In genomic region chr5:158874343-158874742, GRCh38 we compare ENCODE assay signal across 15 cellular contexts.
A peak's percentile ranks its signal among the peaks of the same experiment; 100 is the strongest.
DNase-seq lines count a peak whose midpoint lies in the region; ATAC-seq, FAIRE-seq and TF ChIP-seq lines count a peak whose summit lies in the region.
"Had no signal": no experiment of that assay in that cellular context is flagged by ENCODE, and none has a peak within 500 bp of the region (broad histone marks: within the 10 kb centered on the region; RNA-seq: fewer than 3 reads in every experiment).

No MANE protein-coding gene starts in this region.

- H3K27me3 Mint-ChIP-seq in CD4-positive, alpha-beta T cell, result no peaks in the 10 kb centered on the region
- no peaks in the 10 kb centered on the region for H3K27me3 Mint-ChIP-seq in memory B cell

- no peak overlapping the region for H3K4me3 ChIP-seq in breast epithelium
- no peak overlapping the region for H3K4me3 ChIP-seq in smooth muscle cell
- H3K4me3 ChIP-seq: thyroid gland had no signal

- intact Hi-C loops in CD4-positive, alpha-beta T cell (cut with DNase I, micrococcal nuclease), result no loop called here
- intact Hi-C loops in breast epithelium (cut with DNase I; ENCODE audit: low total_unique reads), result no loop called here

- H4K20me1 ChIP-seq in smooth muscle cell (ENCODE audit: low read depth), result no peaks in the 10 kb centered on the region

- CTCF ChIA-PET in CD4-positive, alpha-beta T cell (lab: Charles Lee), result no interaction called here

- POLR2A ChIA-PET in CD4-positive, alpha-beta T cell (lab: Charles Lee), result interaction anchor here (1.5 kb wide), 1 partner anchor 246 kb away, joined by 4 read pairs; no protein-coding TSS in a partner anchor

- no peaks in the 10 kb centered on the region for H3K79me2 ChIP-seq in smooth muscle cell (ENCODE audit: low read depth)

- H3K36me3 Mint-ChIP-seq in CD4-positive, alpha-beta T cell (ENCODE audit: low read depth), result no peaks in the 10 kb centered on the region
- peaks cover 6% of the 10 kb centered on the region for H3K36me3 Mint-ChIP-seq in memory B cell

- H3K27ac Mint-ChIP-seq in CD4-positive, alpha-beta T cell, result peak overlapping the region; percentile 4
- H3K27ac Mint-ChIP-seq in memory B cell, result peak overlapping the region; percentile 96
- H3K27ac Mint-ChIP-seq: activated T-helper 2 cell treated with anti-CD3 and anti-CD28 coated beads, Interferon-gamma antibody, Interleukin-2, Interleukin-4, amounts not matched to agents 10 μg/mL and 5 μg/mL and 100 μg/mL, durations not matched to agents 14 hours and 24 hours and 36 hours; dendritic cell treated with granulocyte-macrophage colony-stimulating factor and Interleukin-4, amounts not matched to agents 40 ng/mL and 50 ng/mL, for 4 days had no signal

- no peaks in the 10 kb centered on the region for H3K9me3 ChIP-seq in CD4-positive, alpha-beta T cell (ENCODE audit: control insufficient read depth, low read length)
- H3K9me3 ChIP-seq in breast epithelium, result no peaks in the 10 kb centered on the region
- H3K9me3 ChIP-seq in smooth muscle cell (replicated peaks; ENCODE audit: low read depth), result no peaks in the 10 kb centered on the region
- H3K9me3 ChIP-seq: esophagus muscularis mucosa, thyroid gland had no signal

- no peak for DNase-seq in CD4-positive, alpha-beta T cell
- DNase-seq in GM12892 (ENCODE audit: insufficient read length) (no peak), memory B cell (ENCODE audit: low spot score in 2 of 2) (no peak), breast epithelium (ENCODE audit: low spot score in 2 of 2) (no peak), NCI-H1436 (lab: John Stamatoyannopoulos, UW) (no peak), smooth muscle cell (lab: John Stamatoyannopoulos, UW; ENCODE audit: unreplicated experiment) (no peak)
- DNase-seq: hippocampal formation, left colon, MM.1S, NCI-H2029, thyroid gland had no signal

- no peaks in the 10 kb centered on the region for H3F3A ChIP-seq in smooth muscle cell (ENCODE audit: low read depth)

- no peak overlapping the region for H3K9ac ChIP-seq in smooth muscle cell (ENCODE audit: low read depth)

- no peaks in the 10 kb centered on the region for H3K9me3 Mint-ChIP-seq in CD4-positive, alpha-beta T cell
- no peaks in the 10 kb centered on the region for H3K9me3 Mint-ChIP-seq in memory B cell
- H3K9me3 Mint-ChIP-seq: activated T-helper 2 cell treated with anti-CD3 and anti-CD28 coated beads, Interferon-gamma antibody, Interleukin-2, Interleukin-4, amounts not matched to agents 10 μg/mL and 5 μg/mL and 100 μg/mL, durations not matched to agents 14 hours and 24 hours and 36 hours; dendritic cell treated with granulocyte-macrophage colony-stimulating factor and Interleukin-4, amounts not matched to agents 40 ng/mL and 50 ng/mL, for 4 days had no signal

- H3K36me3 ChIP-seq in breast epithelium (no peaks in the 10 kb centered on the region), smooth muscle cell (ENCODE audit: low read depth) (no peaks in the 10 kb centered on the region)
- H3K36me3 ChIP-seq: esophagus muscularis mucosa, thyroid gland had no signal

- H3K4me3 Mint-ChIP-seq in CD4-positive, alpha-beta T cell, result no peak overlapping the region
- H3K4me3 Mint-ChIP-seq in memory B cell, result peak overlapping the region; percentile 48
- H3K4me3 Mint-ChIP-seq: dendritic cell treated with granulocyte-macrophage colony-stimulating factor and Interleukin-4, amounts not matched to agents 40 ng/mL and 50 ng/mL, for 4 days had no signal

- WGBS in smooth muscle cell (ENCODE audit: low lambda C conversion rate), result 95% methylated on average over 5 of the region's 5 CpGs

- no peaks in the 10 kb centered on the region for H3K27me3 ChIP-seq in CD4-positive, alpha-beta T cell (ENCODE audit: control insufficient read depth, insufficient read depth, low read length)
- H3K27me3 ChIP-seq in breast epithelium (no peaks in the 10 kb centered on the region), smooth muscle cell (ENCODE audit: low read depth) (peaks cover 10% of the 10 kb centered on the region)
- H3K27me3 ChIP-seq: thyroid gland had no signal

- no peak for ATAC-seq in CD4-positive, alpha-beta T cell (ENCODE audit: poor library complexity)
- ATAC-seq in HG03432 (IDR thresholded peaks at IDR 0.05; ENCODE audit: unreplicated experiment) (peak; percentile 44), memory B cell (ENCODE audit: low read depth) (no peak)
- ATAC-seq: left colon had no signal

- TF ChIP-seq CTCF in CD4-positive, alpha-beta T cell (IDR thresholded peaks at IDR 0.05), result no peak
- TF ChIP-seq CTCF in breast epithelium (IDR thresholded peaks at IDR 0.05), result no peak
- TF ChIP-seq CTCF in smooth muscle cell (IDR thresholded peaks at IDR 0.05; ENCODE audit: borderline replicate concordance, insufficient read depth, poor library complexity, severe bottlenecking), result no peak

- FAIRE-seq in GM12892 (lab: Jason Lieb, UNC), result peak; percentile 85

- H3K4me1 ChIP-seq in breast epithelium (no peaks in the 10 kb centered on the region), smooth muscle cell (ENCODE audit: low read depth) (peaks cover 3% of the 10 kb centered on the region)

- TF ChIP-seq POLR2A in GM12892 (IDR thresholded peaks at IDR 0.05; ENCODE audit: low read depth, low read length) (no peak), breast epithelium (IDR thresholded peaks at IDR 0.05) (no peak)

- H3K4me2 ChIP-seq in smooth muscle cell, result no peak overlapping the region

- H3K27ac ChIP-seq in CD4-positive, alpha-beta T cell (ENCODE audit: low read depth, low read length), result no peak overlapping the region
- H3K27ac ChIP-seq in breast epithelium (no peak overlapping the region), smooth muscle cell (ENCODE audit: low read depth) (no peak overlapping the region)

- no peak overlapping the region for H2AFZ ChIP-seq in smooth muscle cell (ENCODE audit: low read depth)

- peaks cover 29% of the 10 kb centered on the region for H3K4me1 Mint-ChIP-seq in CD4-positive, alpha-beta T cell (ENCODE audit: low read depth)
- H3K4me1 Mint-ChIP-seq in memory B cell, result peaks cover 66% of the 10 kb centered on the region
